Comparison of ENCODE assay signal across 8 cellular contexts in genomic region chr16:5239472-5240277, GRCh38.
DNase-seq lines count a peak whose midpoint lies in the region; ATAC-seq and TF ChIP-seq lines count a peak whose summit lies in the region.
"Not testable (repeated sequence)": the region's sequence is repeated elsewhere in the genome, so short reads cannot be mapped to it uniquely, and the experiment has no call there.

No MANE protein-coding gene starts in this region.

- not testable (repeated sequence) for H3K36me3 Mint-ChIP-seq in T-helper 2 cell treated with Interferon-gamma antibody and Interleukin-4, amounts not matched to agents 5 μg/mL and 100 μg/mL, for 36 hours (ENCODE audit: low read depth); activated T-helper 17 cell treated with anti-CD3 and anti-CD28 coated beads, Interleukin-2, amount 50 U/mL, for 72 hours (ENCODE audit: low read depth); type B pancreatic cell

- peak overlapping the region; percentile 30 for H3K4me3 ChIP-seq in smooth muscle cell

- peaks cover 19% of the 10 kb centered on the region for H3K27me3 Mint-ChIP-seq in T-helper 2 cell treated with Interferon-gamma antibody and Interleukin-4, amounts not matched to agents 5 μg/mL and 100 μg/mL, for 36 hours (ENCODE audit: low read depth)
- H3K27me3 Mint-ChIP-seq in activated T-helper 17 cell treated with anti-CD3 and anti-CD28 coated beads, Interleukin-2, amount 50 U/mL, for 72 hours = peaks cover 19% of the 10 kb centered on the region
- peaks cover 56% of the 10 kb centered on the region for H3K27me3 Mint-ChIP-seq in type B pancreatic cell

- peak overlapping the region; percentile 80 for H3K4me2 ChIP-seq in smooth muscle cell

- H3K4me1 ChIP-seq in smooth muscle cell (ENCODE audit: low read depth) = not testable (repeated sequence)

- H3K79me2 ChIP-seq in smooth muscle cell (ENCODE audit: low read depth) = not testable (repeated sequence)

- H3K27me3 ChIP-seq in smooth muscle cell (ENCODE audit: low read depth) = peaks cover 37% of the 10 kb centered on the region

- not testable (repeated sequence) for H4K20me1 ChIP-seq in smooth muscle cell (ENCODE audit: low read depth)

- 2% methylated on average over 37 of the region's 89 CpGs for WGBS in smooth muscle cell (ENCODE audit: low lambda C conversion rate)

- H3K9me3 Mint-ChIP-seq in T-helper 2 cell treated with Interferon-gamma antibody and Interleukin-4, amounts not matched to agents 5 μg/mL and 100 μg/mL, for 36 hours; activated T-helper 17 cell treated with anti-CD3 and anti-CD28 coated beads, Interleukin-2, amount 50 U/mL, for 72 hours; type B pancreatic cell: not testable (repeated sequence)

- not testable (repeated sequence) for H3K9me3 ChIP-seq in smooth muscle cell (replicated peaks; ENCODE audit: low read depth)

- H3K4me1 Mint-ChIP-seq in T-helper 2 cell treated with Interferon-gamma antibody and Interleukin-4, amounts not matched to agents 5 μg/mL and 100 μg/mL, for 36 hours (ENCODE audit: low read depth); activated T-helper 17 cell treated with anti-CD3 and anti-CD28 coated beads, Interleukin-2, amount 50 U/mL, for 72 hours; type B pancreatic cell (ENCODE audit: unreplicated experiment): not testable (repeated sequence)

- not testable (repeated sequence) for H3K27ac Mint-ChIP-seq in T-helper 2 cell treated with Interferon-gamma antibody and Interleukin-4, amounts not matched to agents 5 μg/mL and 100 μg/mL, for 36 hours; activated T-helper 17 cell treated with anti-CD3 and anti-CD28 coated beads, Interleukin-2, amount 50 U/mL, for 72 hours; type B pancreatic cell

- not testable (repeated sequence) for ATAC-seq in activated T-helper 17 cell treated with anti-CD3 and anti-CD28 coated beads, Interleukin-2, amount 50 U/mL, for 72 hours (replicated peaks)

- TF ChIP-seq CTCF in LNCAP (IDR thresholded peaks at IDR 0.05) (peak; percentile 54), smooth muscle cell (IDR thresholded peaks at IDR 0.05; ENCODE audit: borderline replicate concordance, insufficient read depth, poor library complexity, severe bottlenecking) (peak; percentile 31), type B pancreatic cell (conservative IDR thresholded peaks at IDR 0.05) (peak; percentile 65)

- H3K27ac ChIP-seq in smooth muscle cell (ENCODE audit: low read depth) = not testable (repeated sequence)

- not testable (repeated sequence) for H3K9ac ChIP-seq in smooth muscle cell (ENCODE audit: low read depth)

- not testable (repeated sequence) for H3F3A ChIP-seq in smooth muscle cell (ENCODE audit: low read depth)

- not testable (repeated sequence) for H3K36me3 ChIP-seq in smooth muscle cell (ENCODE audit: low read depth)

- H3K4me3 Mint-ChIP-seq in T-helper 2 cell treated with Interferon-gamma antibody and Interleukin-4, amounts not matched to agents 5 μg/mL and 100 μg/mL, for 36 hours = not testable (repeated sequence)
- peak overlapping the region; percentile 32 for H3K4me3 Mint-ChIP-seq in activated T-helper 17 cell treated with anti-CD3 and anti-CD28 coated beads, Interleukin-2, amount 50 U/mL, for 72 hours
- peak overlapping the region; percentile 76 for H3K4me3 Mint-ChIP-seq in type B pancreatic cell

- peak; percentile 11 for DNase-seq in Daoy (ENCODE audit: low read depth)
- peak; percentile 37 for DNase-seq in T-helper 2 cell treated with Interferon-gamma antibody and Interleukin-4, amounts not matched to agents 5 μg/mL and 100 μg/mL, for 36 hours (ENCODE audit: low spot score)
- DNase-seq in effector CD4-positive, alpha-beta T cell = peak; percentile 21
- peak; percentile 46 for DNase-seq in left kidney (ENCODE audit: low read depth, low spot score)
- DNase-seq in smooth muscle cell (lab: John Stamatoyannopoulos, UW; ENCODE audit: unreplicated experiment) = not testable (repeated sequence)
- DNase-seq in type B pancreatic cell (ENCODE audit: extremely low spot score, unreplicated experiment) = peak; percentile 82

- H2AFZ ChIP-seq in smooth muscle cell (ENCODE audit: low read depth) = not testable (repeated sequence)
